ENCODE assay signal across 18 cellular contexts in the genomic region with DNA sequence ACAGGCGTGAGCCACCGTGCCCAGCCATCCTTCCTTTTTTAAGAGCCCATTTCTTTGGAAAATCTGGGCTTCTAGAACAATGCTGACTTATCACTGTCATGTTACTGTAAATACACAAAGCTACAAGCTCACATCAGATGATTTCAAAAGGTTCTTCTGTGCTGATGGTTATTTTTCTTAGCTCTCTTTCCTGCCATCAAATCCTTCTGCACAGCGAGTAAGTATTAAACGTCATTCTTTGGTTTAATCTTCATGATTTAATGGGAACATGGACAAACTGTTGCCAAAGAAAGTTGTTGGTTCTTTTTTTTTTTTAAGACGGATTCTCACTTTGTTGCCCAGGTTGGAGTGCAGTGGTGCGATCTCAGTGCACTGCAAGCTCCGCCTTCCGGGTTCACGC. TPM values are rescaled to one million over a fixed set of nuclear protein-coding genes. Genes with fewer than 3 reads are reported as not detected.
DNase-seq lines count a peak whose midpoint lies in the region; ATAC-seq and TF ChIP-seq lines count a peak whose summit lies in the region.
"Had no signal": no experiment of that assay in that cellular context is flagged by ENCODE, and none has a peak within 500 bp of the region (broad histone marks: within the 10 kb centered on the region; RNA-seq: fewer than 3 reads in every experiment).

No MANE protein-coding gene starts in this region.

- peaks cover 26% of the 10 kb centered on the region for H3K27me3 Mint-ChIP-seq in Calu3 (ENCODE audit: unreplicated experiment)
- peaks cover 4 to 8% (median 5%) of the 10 kb centered on the region in 3 donors for H3K27me3 Mint-ChIP-seq in immature natural killer cell (ENCODE audit: low read depth in 3 of 3)

- no peak for DNase-seq in PC-3
- DNase-seq in epithelial cell of prostate (ENCODE audit: low read depth, low spot score), result no peak
- no peak for DNase-seq in Calu3
- no peak for DNase-seq in activated CD4-positive, alpha-beta T cell treated with anti-CD3 and anti-CD28 coated beads for 4 hours
- DNase-seq in immature natural killer cell, result no peak
- DNase-seq: 8988T; ACHN; BE2C; C1 segment of cervical spinal cord; CD4-positive, alpha-beta memory T cell; CD4-positive, CD25-positive, alpha-beta regulatory T cell; CD8-positive, alpha-beta memory T cell; GF-D8 had no signal

- no peaks in the 10 kb centered on the region for H4K20me1 ChIP-seq in PC-3 (ENCODE audit: low read length)
- H4K20me1 ChIP-seq: BLaER1 had no signal

- H3K9me2 ChIP-seq in PC-3 (replicated peaks; ENCODE audit: low read length), result no peaks in the 10 kb centered on the region

- H3K9me3 ChIP-seq in PC-3 (ENCODE audit: low read length), result no peaks in the 10 kb centered on the region
- H3K9me3 ChIP-seq: BE2C had no signal

- peak overlapping the region; percentile 65 for H2AFZ ChIP-seq in PC-3 (ENCODE audit: low read length)

- H3K36me3 ChIP-seq in PC-3 (ENCODE audit: low read depth, low read length), result no peaks in the 10 kb centered on the region
- H3K36me3 ChIP-seq: BE2C, BLaER1 had no signal

- intact Hi-C loops in PC-3 (cut with micrococcal nuclease) (no loop called here), Calu3 (cut with micrococcal nuclease; ENCODE audit: unreplicated experiment) (no loop called here)

- no peak overlapping the region for H3K27ac Mint-ChIP-seq in Calu3 (ENCODE audit: unreplicated experiment)
- H3K27ac Mint-ChIP-seq in immature natural killer cell, result no peak overlapping the region
- H3K27ac Mint-ChIP-seq: CD4-positive, alpha-beta memory T cell; CD4-positive, CD25-positive, alpha-beta regulatory T cell; CD8-positive, alpha-beta memory T cell had no signal

- H3K4me3 Mint-ChIP-seq in Calu3 (ENCODE audit: low read depth, unreplicated experiment), result no peak overlapping the region
- no peak overlapping the region for H3K4me3 Mint-ChIP-seq in immature natural killer cell
- H3K4me3 Mint-ChIP-seq: CD14-positive monocyte; CD4-positive, alpha-beta memory T cell; CD4-positive, CD25-positive, alpha-beta regulatory T cell; CD8-positive, alpha-beta memory T cell had no signal

- H3K36me3 Mint-ChIP-seq in Calu3 (ENCODE audit: insufficient read depth, unreplicated experiment), result no peaks in the 10 kb centered on the region
- peaks cover 0 to 3% (median 0%) of the 10 kb centered on the region in 3 donors for H3K36me3 Mint-ChIP-seq in immature natural killer cell
- H3K36me3 Mint-ChIP-seq: CD14-positive monocyte; CD4-positive, alpha-beta memory T cell; CD4-positive, CD25-positive, alpha-beta regulatory T cell; CD8-positive, alpha-beta memory T cell had no signal

- H3K4me1 Mint-ChIP-seq in Calu3 (ENCODE audit: low read depth, unreplicated experiment), result no peaks in the 10 kb centered on the region
- no peaks in the 10 kb centered on the region for H3K4me1 Mint-ChIP-seq in immature natural killer cell
- H3K4me1 Mint-ChIP-seq: CD4-positive, alpha-beta memory T cell; CD4-positive, CD25-positive, alpha-beta regulatory T cell; CD8-positive, alpha-beta memory T cell had no signal

- H3K4me2 ChIP-seq in PC-3 (ENCODE audit: low read length), result peak overlapping the region; percentile 56
- H3K4me2 ChIP-seq: BLaER1 had no signal

- ATAC-seq in PC-3 (no peak), HG02678 (IDR thresholded peaks at IDR 0.05; ENCODE audit: unreplicated experiment) (no peak)

- H3K27me3 ChIP-seq in PC-3 (ENCODE audit: low read length), result no peaks in the 10 kb centered on the region
- H3K27me3 ChIP-seq: BE2C, BLaER1 had no signal

- CTCF ChIA-PET in PC-3 (lab: Charles Lee), result no interaction called here
- CTCF ChIA-PET in Calu3 (lab: Charles Lee), result no interaction called here

- H3K9me3 Mint-ChIP-seq in Calu3 (ENCODE audit: low read depth, unreplicated experiment) (no peaks in the 10 kb centered on the region), immature natural killer cell (no peaks in the 10 kb centered on the region)
- H3K9me3 Mint-ChIP-seq: CD4-positive, alpha-beta memory T cell; CD8-positive, alpha-beta memory T cell had no signal

- TF ChIP-seq CTCF in 22Rv1 (IDR thresholded peaks at IDR 0.05), result no peak
- no peak for TF ChIP-seq CTCF in PC-3 (conservative IDR thresholded peaks at IDR 0.05; ENCODE audit: low read depth, low read length)
- TF ChIP-seq CTCF in VCaP (conservative IDR thresholded peaks at IDR 0.05), result no peak
- no peak for TF ChIP-seq CTCF in Calu3 (IDR thresholded peaks at IDR 0.05; ENCODE audit: unreplicated experiment)

- peaks cover 8% of the 10 kb centered on the region for H3K4me1 ChIP-seq in PC-3 (ENCODE audit: insufficient read depth, low read length)
- H3K4me1 ChIP-seq: BLaER1 had no signal

- peak overlapping the region; percentile 51 for H3K4me3 ChIP-seq in PC-3 (ENCODE audit: low read length)
- H3K4me3 ChIP-seq: BLaER1 had no signal

- no peaks in the 10 kb centered on the region for H3F3A ChIP-seq in PC-3 (ENCODE audit: low read length, unreplicated experiment)

- H3K79me2 ChIP-seq in PC-3 (ENCODE audit: low read length), result no peaks in the 10 kb centered on the region

- POLR2A ChIA-PET in PC-3 (lab: Charles Lee; ENCODE audit: unreplicated experiment), result interaction anchor here (0.6 to 1.0 kb wide), 2 partner anchors 29 to 43 kb away, joined by 4 to 16 read pairs; a partner anchor contains a TSS

- BruUV-seq in PC-3 (replicated peaks; lab: Mats Ljungman, UMichigan) (TSS peak; percentile 67), Calu3 (replicated peaks; lab: Mats Ljungman, UMichigan) (no TSS peak)

- H3K27ac ChIP-seq in 22Rv1 (peak overlapping the region; percentile 46), PC-3 (ENCODE audit: low read length) (peak overlapping the region; percentile 68), VCaP (peak overlapping the region; percentile 90), epithelial cell of prostate (peak overlapping the region; percentile 49)
- H3K27ac ChIP-seq: BLaER1 had no signal

- no peak overlapping the region for H3K9ac ChIP-seq in PC-3 (ENCODE audit: low read length)
- H3K9ac ChIP-seq: BLaER1 had no signal

RNA-seq across cellular contexts. Expression of a gene that starts 43.3 kb away (rescaled TPM):
- total RNA-seq in PC-3 (2014; rRNA removed), result 65.0 and 69.9 TPM in 2 replicates
- total RNA-seq in Calu3 (2022), result 107 and 115 TPM in 2 replicates
- polyA plus RNA-seq in immature natural killer cell, result 10 to 100 TPM; 16.6 to 56.0 (median 26.1) TPM
